Comparison of ENCODE assay signal across 14 cellular contexts in genomic region chr5:177430146-177430951, GRCh38. TPM values are rescaled to one million over a fixed set of nuclear protein-coding genes. Genes with fewer than 3 reads are reported as not detected.
DNase-seq lines count a peak whose midpoint lies in the region; ATAC-seq, FAIRE-seq and TF ChIP-seq lines count a peak whose summit lies in the region.
"Had no signal": no experiment of that assay in that cellular context is flagged by ENCODE, and none has a peak within 500 bp of the region (broad histone marks: within the 10 kb centered on the region; RNA-seq: fewer than 3 reads in every experiment).

No MANE protein-coding gene starts in this region.

- H3K4me3 ChIP-seq in bronchial epithelial cell (ENCODE audit: low read depth, low read length) (no peak overlapping the region), small intestine (ENCODE audit: low read depth in 1 of 2, low read length in 2 of 2) (no peak overlapping the region), mesenchymal stem cell (ENCODE audit: insufficient read depth in 1 of 2, low read depth in 1 of 2, low read length in 2 of 2) (no peak overlapping the region)
- H3K4me3 ChIP-seq: GM23248 had no signal

- H3K23ac ChIP-seq in mesenchymal stem cell (ENCODE audit: low read length in 2 of 2): no peak overlapping the region

- peaks cover 39% of the 10 kb centered on the region for H3K79me1 ChIP-seq in mesenchymal stem cell (replicated peaks; ENCODE audit: low read length, poor library complexity, severe bottlenecking)

- H2BK5ac ChIP-seq in mesenchymal stem cell (ENCODE audit: low read depth, low read length, poor library complexity, severe bottlenecking): no peak overlapping the region

- H3K4me2 ChIP-seq in mesenchymal stem cell (ENCODE audit: low read length, poor library complexity, severe bottlenecking): no peak overlapping the region

- H3K4me1 ChIP-seq in small intestine (ENCODE audit: control insufficient read depth in 2 of 2, insufficient read depth in 1 of 2, low read depth in 1 of 2, low read length in 1 of 2): peaks cover 0 to 13% of the 10 kb centered on the region in 2 donors
- peaks cover 23% of the 10 kb centered on the region for H3K4me1 ChIP-seq in mesenchymal stem cell (ENCODE audit: control insufficient read depth, insufficient read depth, low read depth, low read length)

- H2BK12ac ChIP-seq in mesenchymal stem cell (ENCODE audit: low read length in 2 of 2): no peak overlapping the region

- H2AFZ ChIP-seq in mesenchymal stem cell (ENCODE audit: low read depth, low read length): no peak overlapping the region
- H2AFZ ChIP-seq: GM23248 had no signal

- no peak overlapping the region for H2BK15ac ChIP-seq in mesenchymal stem cell (ENCODE audit: low read depth, poor library complexity, severe bottlenecking)

- H4K8ac ChIP-seq in mesenchymal stem cell (ENCODE audit: low read length): no peak overlapping the region

- no peak overlapping the region for H3K14ac ChIP-seq in mesenchymal stem cell (ENCODE audit: low read length in 2 of 2)

- TF ChIP-seq CTCF in bronchial epithelial cell (IDR thresholded peaks at IDR 0.05; ENCODE audit: insufficient read depth, low read length, severe bottlenecking): no peak

- no peaks in the 10 kb centered on the region for H3K9me3 ChIP-seq in small intestine (ENCODE audit: control insufficient read depth, low read depth)
- H3K9me3 ChIP-seq in mesenchymal stem cell (ENCODE audit: control insufficient read depth, low read length): no peaks in the 10 kb centered on the region

- H3K9ac ChIP-seq in mesenchymal stem cell (ENCODE audit: low read length): no peak overlapping the region
- H3K9ac ChIP-seq: GM23248 had no signal

- FAIRE-seq in bronchial epithelial cell (lab: Jason Lieb, UNC): no peak
- FAIRE-seq in small intestine (lab: Jason Lieb, UNC): no peak

- H4K91ac ChIP-seq in mesenchymal stem cell (ENCODE audit: low read length): no peak overlapping the region

- H3K27me3 ChIP-seq in bronchial epithelial cell (ENCODE audit: control insufficient read depth, insufficient read depth, low read length) (no peaks in the 10 kb centered on the region), small intestine (ENCODE audit: control insufficient read depth in 2 of 2, insufficient read depth in 2 of 2, low read length in 2 of 2) (no peaks in the 10 kb centered on the region), mesenchymal stem cell (ENCODE audit: control insufficient read depth in 1 of 2, insufficient read depth in 1 of 2, low read length in 2 of 2) (no peaks in the 10 kb centered on the region)

- H3K36me3 ChIP-seq in bronchial epithelial cell (ENCODE audit: control insufficient read depth, insufficient read depth, low read length) (peaks cover 25% of the 10 kb centered on the region), small intestine (ENCODE audit: control insufficient read depth in 2 of 2, insufficient read depth in 2 of 2, low read length in 2 of 2) (peaks cover 6 to 11% of the 10 kb centered on the region in 2 donors), mesenchymal stem cell (ENCODE audit: control insufficient read depth in 1 of 2, insufficient read depth in 2 of 2, low read depth in 1 of 2, low read length in 2 of 2) (peaks cover 41 to 57% of the 10 kb centered on the region in 2 experiments)

- no peak overlapping the region for H3K4ac ChIP-seq in mesenchymal stem cell (ENCODE audit: low read depth in 1 of 2, low read length in 2 of 2)

- ATAC-seq in activated CD4-positive, CD25-positive, alpha-beta regulatory T cell treated with anti-CD3 and anti-CD28 coated beads, Interleukin-2, amount 50 U/mL, for 24 hours: no peak
- ATAC-seq in HG02798 (IDR thresholded peaks at IDR 0.05; ENCODE audit: poor library complexity, unreplicated experiment): no peak

- H2BK120ac ChIP-seq in mesenchymal stem cell (ENCODE audit: low read depth, low read length): no peak overlapping the region

- 80 to 88% (median 81%) methylated on average over 24 to 26 of the region's 26 CpGs for WGBS in small intestine, 3 donors
- 92% methylated on average over 25 of the region's 26 CpGs for WGBS in mesenchymal stem cell

- DNase-seq in activated CD4-positive, CD25-positive, alpha-beta regulatory T cell treated with anti-CD3 and anti-CD28 coated beads, Interleukin-2, amount 50 U/mL, for 72 hours: peak; percentile 32
- DNase-seq in NAMALWA (ENCODE audit: low spot score) (peak; percentile 81), bronchial epithelial cell (ENCODE audit: low read depth) (peak; percentile 36), small intestine (no peak), NCI-H146 (lab: John Stamatoyannopoulos, UW) (no peak), mesenchymal stem cell (no peak)
- DNase-seq: activated effector memory CD4-positive, alpha-beta T cell treated with anti-CD3 and anti-CD28 coated beads, Interleukin-2, amount 50 U/mL, for 16 hours; GM23248; islet precursor cell; NCI-H1694 treated with DMSO at 0.1 percent for 48 hours; SHP77 had no signal

- H2AK5ac ChIP-seq in mesenchymal stem cell (ENCODE audit: low read length, severe bottlenecking): no peak overlapping the region

- H3K27ac ChIP-seq in small intestine (ENCODE audit: low read depth in 1 of 2, low read length in 1 of 2): peak overlapping the region; percentile 27 to 65
- H3K27ac ChIP-seq in mesenchymal stem cell (ENCODE audit: low read length, poor library complexity, severe bottlenecking): no peak overlapping the region
- H3K27ac ChIP-seq: GM23248 had no signal

- H3K18ac ChIP-seq in mesenchymal stem cell (ENCODE audit: low read depth in 1 of 2, low read length in 2 of 2): no peak overlapping the region

RNA-seq across cellular contexts. Expression of gene GRK6, which starts 3.9 kb away (rescaled TPM):
- total RNA-seq in bronchial epithelial cell: 22.9 and 41.1 TPM in 2 replicates
- polyA plus RNA-seq in small intestine: 10 to 100 TPM; 20.4 to 29.5 (median 28.5) TPM
- 12.5 TPM for polyA plus RNA-seq in mesenchymal stem cell (2013, experiment 1 of 2)
- 13.0 TPM for polyA plus RNA-seq in mesenchymal stem cell (2013, experiment 2 of 2)

RNA-seq across cellular contexts. Expression of gene PRR7, which starts 16.3 kb away (rescaled TPM):
- 3.1 and 5.0 TPM in 2 replicates for total RNA-seq in bronchial epithelial cell
- 1 to 10 TPM; 1.1 to 3.7 (median 3.0) TPM for polyA plus RNA-seq in small intestine
- polyA plus RNA-seq in mesenchymal stem cell (2013, experiment 1 of 2): 8.6 TPM
- 7.8 TPM for polyA plus RNA-seq in mesenchymal stem cell (2013, experiment 2 of 2)

RNA-seq across cellular contexts. Expression of gene F12, which starts 21.0 kb away (rescaled TPM):
- total RNA-seq in bronchial epithelial cell: 5.0 and 7.9 TPM in 2 replicates
- polyA plus RNA-seq in small intestine: 10 to 100 TPM; 17.0 to 22.4 (median 20.3) TPM
- polyA plus RNA-seq in mesenchymal stem cell (2013, experiment 1 of 2): 1.2 TPM
- polyA plus RNA-seq in mesenchymal stem cell (2013, experiment 2 of 2): 1.3 TPM

RNA-seq across cellular contexts. Expression of gene PFN3, which starts 29.9 kb away (rescaled TPM):
- total RNA-seq in bronchial epithelial cell: not detected in 2 replicates
- not detected for polyA plus RNA-seq in small intestine
- not detected for polyA plus RNA-seq in mesenchymal stem cell (2013, experiment 1 of 2)
- polyA plus RNA-seq in mesenchymal stem cell (2013, experiment 2 of 2): not detected
- total RNA-seq: GM23248, progenitor cell of endocrine pancreas had no signal
- polyA plus RNA-seq: GM23248 had no signal

RNA-seq across cellular contexts. Expression of gene DBN1, which starts 43.1 kb away (rescaled TPM):
- total RNA-seq in bronchial epithelial cell: 58.7 and 71.7 TPM in 2 replicates
- polyA plus RNA-seq in small intestine: 10 to 100 TPM in 1 of 3 donors, 1 to 10 TPM in 2; 1.6 to 32.0 (median 5.1) TPM
- polyA plus RNA-seq in mesenchymal stem cell (2013, experiment 1 of 2): 149 TPM
- polyA plus RNA-seq in mesenchymal stem cell (2013, experiment 2 of 2): 150 TPM

Comparison
In these comparisons a context has a peak if more than half of its experiments do, and no peak if none do; other contexts are left out.
1. DNase-seq: peak in activated CD4-positive, CD25-positive, alpha-beta regulatory T cell treated with anti-CD3 and anti-CD28 coated beads, Interleukin-2, amount 50 U/mL, for 72 hours (single experiment), NAMALWA (single experiment) and bronchial epithelial cell (single experiment); none in small intestine (single experiment), NCI-H146 (single experiment) and mesenchymal stem cell (single experiment).